Comparison of ENCODE assay signal across 8 cellular contexts in the genomic region with DNA sequence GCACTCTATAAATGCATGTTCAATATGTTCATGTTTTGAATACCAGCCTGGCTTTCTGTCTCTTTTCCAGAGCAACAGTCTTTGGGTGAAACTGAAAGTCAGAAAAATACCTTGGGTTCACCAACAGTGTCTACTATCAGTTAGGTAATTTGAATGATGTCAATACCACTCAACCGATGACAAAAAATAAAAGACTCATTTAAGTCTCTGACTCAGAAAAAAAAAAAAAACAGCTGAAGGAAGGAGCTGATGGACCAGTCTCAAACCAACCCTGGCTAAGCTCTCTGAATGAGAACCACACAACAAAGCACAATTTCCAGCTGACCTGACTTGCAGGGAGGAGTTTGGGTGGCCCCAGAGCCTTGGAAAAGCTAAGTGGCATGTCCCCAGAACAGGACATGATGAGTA. TPM values are rescaled to one million over a fixed set of nuclear protein-coding genes. Genes with fewer than 3 reads are reported as not detected.
DNase-seq lines count a peak whose midpoint lies in the region; ATAC-seq and TF ChIP-seq lines count a peak whose summit lies in the region.

No MANE protein-coding gene starts in this region.

- intact Hi-C loops in adrenal gland (cut with DNase I) = no loop called here

- H3K9me3 ChIP-seq in adrenal gland (replicated peaks in 1 of 3) = no peaks in the 10 kb centered on the region

- H3K27ac ChIP-seq in caudate nucleus (ENCODE audit: low read depth, low read length) (no peak overlapping the region), adrenal gland (peak overlapping the region in 2 of 5 donors; percentile 1 to 30)

- no peak overlapping the region for H3K4me3 ChIP-seq in adrenal gland

- no peaks in the 10 kb centered on the region for H3K36me3 ChIP-seq in adrenal gland (replicated peaks in 1 of 2)

- WGBS in adrenal gland, 4 donors = 41 to 67% (median 50%) methylated on average over 1 of the region's 1 CpG

- peaks cover 27 to 44% of the 10 kb centered on the region in 2 donors for H3K4me1 ChIP-seq in adrenal gland (replicated peaks in 1 of 2)

- TF ChIP-seq POLR2A in adrenal gland (IDR thresholded peaks at IDR 0.05) = no peak

- DNase-seq in caudate nucleus (lab: John Stamatoyannopoulos, UW) (no peak), adrenal gland (no peak), SIG-M5 treated with dmso at 0.1 percent for 504 hours (lab: John Stamatoyannopoulos, UW; ENCODE audit: unreplicated experiment) (no peak), SK-N-DZ (ENCODE audit: low spot score) (no peak)

- ATAC-seq in GM18511 (IDR thresholded peaks at IDR 0.05; ENCODE audit: unreplicated experiment) = peak; percentile 97
- peak; percentile 93 for ATAC-seq in GM21360 (IDR thresholded peaks at IDR 0.05; ENCODE audit: unreplicated experiment)
- peak; percentile 91 for ATAC-seq in HG03139 (IDR thresholded peaks at IDR 0.05; ENCODE audit: unreplicated experiment)
- peak; percentile 81 for ATAC-seq in esophagus mucosa

- no peaks in the 10 kb centered on the region for H3K27me3 ChIP-seq in adrenal gland

- TF ChIP-seq CTCF in adrenal gland (IDR thresholded peaks at IDR 0.05) = no peak

RNA-seq across cellular contexts. Expression of a gene that starts 42.5 kb away (rescaled TPM):
- total RNA-seq in esophagus mucosa (304 TPM), adrenal gland (100 to 1,000 TPM in 7 of 8 donors, 10 to 100 TPM in 1; 75.0 to 430 (median 307) TPM)
- 10 to 100 TPM; 42.9 to 74.5 (median 72.4) TPM for polyA plus RNA-seq in adrenal gland
- polyA plus RNA-seq in SK-N-DZ (2014; cell fraction: cytosol; rRNA removed) = 21.0 and 33.7 TPM in 2 replicates
- polyA plus RNA-seq in SK-N-DZ (2014; cell fraction: nucleus; rRNA removed) = 11.5 and 20.8 TPM in 2 replicates
